In the genomic region with DNA sequence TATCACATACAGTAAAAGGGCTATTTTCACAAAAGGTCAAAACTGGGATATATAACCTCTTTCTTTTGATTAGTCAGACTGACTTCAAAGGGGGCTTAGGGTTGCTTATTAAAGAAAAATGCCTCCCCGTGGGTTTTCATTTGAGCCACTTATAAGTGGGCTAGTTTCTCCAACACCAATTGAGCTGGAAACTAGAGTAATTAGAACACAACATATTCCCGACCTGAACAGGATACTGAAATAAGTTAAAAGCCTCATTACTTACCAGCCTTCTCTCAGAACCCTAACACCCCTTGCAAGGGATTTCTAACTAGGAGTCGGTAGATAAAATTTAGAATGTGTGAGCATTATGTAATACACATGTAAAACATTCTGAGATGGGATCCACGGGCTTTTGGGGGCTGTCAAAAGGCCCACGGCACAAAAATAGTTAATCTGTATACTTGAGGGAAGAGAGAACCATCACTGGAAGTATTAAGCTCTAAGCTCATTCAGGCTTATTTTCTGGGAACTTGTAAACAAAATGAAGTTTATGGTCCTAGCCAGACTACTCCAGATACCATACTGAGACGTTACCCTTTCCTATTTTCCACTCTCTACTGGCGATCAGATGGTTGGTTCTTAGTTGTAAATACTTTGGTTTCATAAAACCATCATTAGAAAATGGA, we compare ENCODE assay signal across 8 cellular contexts. TPM values are rescaled to one million over a fixed set of nuclear protein-coding genes. Genes with fewer than 3 reads are reported as not detected.
DNase-seq lines count a peak whose midpoint lies in the region; ATAC-seq, FAIRE-seq and TF ChIP-seq lines count a peak whose summit lies in the region.

No MANE protein-coding gene starts in this region.

- dilution Hi-C loops in keratinocyte (cut with MboI; ENCODE audit: extremely low pct_ligation_motif_present, low sequenced_read_pairs) = no loop called here

- H3K27ac ChIP-seq in keratinocyte (ENCODE audit: control insufficient read depth, insufficient read depth, low read length) (peak overlapping the region; percentile 100), thymus (ENCODE audit: low read depth) (peak overlapping the region; percentile 98)

- no peaks in the 10 kb centered on the region for H4K20me1 ChIP-seq in keratinocyte (ENCODE audit: control insufficient read depth, extremely low read depth, insufficient read depth, low read length)

- peaks cover 49% of the 10 kb centered on the region for H3K4me1 Mint-ChIP-seq in activated CD4-positive, alpha-beta T cell treated with anti-CD3 and anti-CD28 coated beads, Interleukin-2, amount 10 ng/mL, durations not matched to agents 24 days and 14 days
- peaks cover 32% of the 10 kb centered on the region for H3K4me1 Mint-ChIP-seq in activated T-helper 17 cell treated with anti-CD3 and anti-CD28 coated beads, Interleukin-2, amount 50 U/mL, for 72 hours

- peak; percentile 41 for FAIRE-seq in keratinocyte (lab: Jason Lieb, UNC)

- H3K9me3 ChIP-seq in keratinocyte (ENCODE audit: control insufficient read depth, low read depth, low read length) (no peaks in the 10 kb centered on the region), thymus (ENCODE audit: control insufficient read depth) (no peaks in the 10 kb centered on the region)

- H3K36me3 ChIP-seq in keratinocyte (ENCODE audit: control insufficient read depth in 2 of 2, extremely low read depth in 1 of 2, insufficient read depth in 2 of 2, low read length in 2 of 2) (peaks cover 1 to 10% of the 10 kb centered on the region in 2 experiments), thymus (ENCODE audit: control insufficient read depth, insufficient read depth) (peaks cover 5% of the 10 kb centered on the region)

- no peak for ATAC-seq in activated T-helper 17 cell treated with anti-CD3 and anti-CD28 coated beads, Interleukin-2, amount 50 U/mL, for 72 hours (replicated peaks)
- ATAC-seq in HG03039 (IDR thresholded peaks at IDR 0.05; ENCODE audit: unreplicated experiment) = no peak

- peaks cover 56% of the 10 kb centered on the region for H3K4me1 ChIP-seq in keratinocyte (ENCODE audit: control insufficient read depth, extremely low read depth, insufficient read depth, low read length)
- H3K4me1 ChIP-seq in thymus (ENCODE audit: control insufficient read depth, insufficient read depth, low read length) = peaks cover 5% of the 10 kb centered on the region

- WGBS in thymus = 66% methylated on average over 7 of the region's 7 CpGs

- H3K79me2 ChIP-seq in keratinocyte (ENCODE audit: control insufficient read depth, insufficient read depth, low read length) = peaks cover 37% of the 10 kb centered on the region

- H3K4me3 Mint-ChIP-seq in activated CD4-positive, alpha-beta T cell treated with anti-CD3 and anti-CD28 coated beads, Interleukin-2, amount 10 ng/mL, durations not matched to agents 24 days and 14 days = peak overlapping the region; percentile 98
- peak overlapping the region; percentile 97 for H3K4me3 Mint-ChIP-seq in activated T-helper 17 cell treated with anti-CD3 and anti-CD28 coated beads, Interleukin-2, amount 50 U/mL, for 72 hours

- peaks cover 3% of the 10 kb centered on the region for H3K9me1 ChIP-seq in keratinocyte (ENCODE audit: control insufficient read depth, extremely low read depth, insufficient read depth, low read length)

- H3K27me3 Mint-ChIP-seq in activated CD4-positive, alpha-beta T cell treated with anti-CD3 and anti-CD28 coated beads, Interleukin-2, amount 10 ng/mL, durations not matched to agents 24 days and 14 days = no peaks in the 10 kb centered on the region
- no peaks in the 10 kb centered on the region for H3K27me3 Mint-ChIP-seq in activated T-helper 17 cell treated with anti-CD3 and anti-CD28 coated beads, Interleukin-2, amount 50 U/mL, for 72 hours

- H3K4me2 ChIP-seq in keratinocyte (ENCODE audit: control insufficient read depth, extremely low read depth, insufficient read depth, low read depth, low read length) = peak overlapping the region; percentile 98

- intact Hi-C loops in activated CD4-positive, alpha-beta T cell treated with anti-CD3 and anti-CD28 coated beads, Interleukin-2, amount 10 ng/mL, durations not matched to agents 24 days and 14 days (cut with micrococcal nuclease) = loop anchor here (1.0 to 5.0 kb wide), 5 partner anchors 18 to 548 kb away; partner anchors contain the start of gene RINT1

- peak overlapping the region; percentile 99 for H3K9ac ChIP-seq in keratinocyte (ENCODE audit: control insufficient read depth, extremely low read depth, insufficient read depth, low read length)

- no peak for DNase-seq in activated CD4-positive, alpha-beta T cell treated with anti-CD3 and anti-CD28 coated beads, Interleukin-2, amount 10 ng/mL, durations not matched to agents 24 days and 14 days
- no peak for DNase-seq in activated CD4-positive, alpha-beta T cell treated with anti-CD3 and anti-CD28 coated beads, Interleukin-2, amount 50 U/mL, for 48 hours
- DNase-seq in keratinocyte (ENCODE audit: low read depth, low spot score) (no peak), amniotic stem cell (lab: John Stamatoyannopoulos, UW) (no peak), activated gamma-delta T cell (lab: John Stamatoyannopoulos, UW) (no peak)

- TF ChIP-seq CTCF in keratinocyte (optimal IDR thresholded peaks at IDR 0.05 in 1 of 3, IDR thresholded peaks at IDR 0.05 in 1 of 3, conservative IDR thresholded peaks at IDR 0.05 in 1 of 3; ENCODE audit: extremely low read depth in 1 of 3, insufficient read depth in 2 of 3, low read length in 3 of 3) = no peak

- peak overlapping the region; percentile 100 for H3K27ac Mint-ChIP-seq in activated CD4-positive, alpha-beta T cell treated with anti-CD3 and anti-CD28 coated beads, Interleukin-2, amount 10 ng/mL, durations not matched to agents 24 days and 14 days
- peak overlapping the region; percentile 100 for H3K27ac Mint-ChIP-seq in activated T-helper 17 cell treated with anti-CD3 and anti-CD28 coated beads, Interleukin-2, amount 50 U/mL, for 72 hours

- peak overlapping the region; percentile 49 for H2AFZ ChIP-seq in keratinocyte (ENCODE audit: control insufficient read depth, low read length)

- no peaks in the 10 kb centered on the region for H3K9me3 Mint-ChIP-seq in activated CD4-positive, alpha-beta T cell treated with anti-CD3 and anti-CD28 coated beads, Interleukin-2, amount 10 ng/mL, durations not matched to agents 24 days and 14 days
- H3K9me3 Mint-ChIP-seq in activated T-helper 17 cell treated with anti-CD3 and anti-CD28 coated beads, Interleukin-2, amount 50 U/mL, for 72 hours = no peaks in the 10 kb centered on the region

- peaks cover 18% of the 10 kb centered on the region for H3K36me3 Mint-ChIP-seq in activated CD4-positive, alpha-beta T cell treated with anti-CD3 and anti-CD28 coated beads, Interleukin-2, amount 10 ng/mL, durations not matched to agents 24 days and 14 days (ENCODE audit: low read depth)
- peaks cover 41% of the 10 kb centered on the region for H3K36me3 Mint-ChIP-seq in activated T-helper 17 cell treated with anti-CD3 and anti-CD28 coated beads, Interleukin-2, amount 50 U/mL, for 72 hours (ENCODE audit: low read depth)

- no peaks in the 10 kb centered on the region for H3K27me3 ChIP-seq in keratinocyte (ENCODE audit: control insufficient read depth, extremely low read depth, insufficient read depth, low read length)
- H3K27me3 ChIP-seq in thymus (ENCODE audit: control insufficient read depth, insufficient read depth) = no peaks in the 10 kb centered on the region

- H3K4me3 ChIP-seq in keratinocyte (ENCODE audit: control insufficient read depth in 2 of 3, extremely low read depth in 1 of 3, insufficient read depth in 2 of 3, low read depth in 1 of 3, low read length in 3 of 3) (peak overlapping the region; percentile 44 to 89 (median 87)), thymus (ENCODE audit: low read length) (peak overlapping the region; percentile 72)

RNA-seq across cellular contexts. Expression of gene KMT2E, which starts 29.3 kb away (rescaled TPM):
- total RNA-seq in activated CD4-positive, alpha-beta T cell treated with anti-CD3 and anti-CD28 coated beads, Interleukin-2, amount 10 ng/mL, durations not matched to agents 24 days and 14 days = 104 and 106 TPM in 2 replicates
- 100 to 1,000 TPM in 1 of 2 donors, 10 to 100 TPM in 1; 85.2 to 181 TPM for total RNA-seq in activated T-helper 17 cell treated with anti-CD3 and anti-CD28 coated beads, Interleukin-2, amount 50 U/mL, for 72 hours
- polyA plus RNA-seq in keratinocyte = 3.5 to 12.9 TPM (median 7.9 TPM) in 3 replicates
- 78.4 TPM for polyA plus RNA-seq in keratinocyte (2011; ENCODE audit: low read depth)
- polyA plus RNA-seq in keratinocyte (2011; cell fraction: cytosol; rRNA removed) = 7.6 and 7.7 TPM in 2 replicates
- 31.9 and 35.6 TPM in 2 replicates for polyA plus RNA-seq in keratinocyte (2011; cell fraction: nucleus; rRNA removed)
- polyA plus RNA-seq in keratinocyte (2012; ENCODE audit: low replicate concordance) = 21.5 and 27.1 TPM in 2 replicates
- polyA minus RNA-seq in keratinocyte = 36.9 to 48.3 TPM (median 41.4 TPM) in 3 replicates
- 10.4 TPM for polyA minus RNA-seq in keratinocyte (2011; cell fraction: cytosol; rRNA and poly(A)+ RNA removed)
- polyA minus RNA-seq in keratinocyte (2011; cell fraction: nucleus; rRNA and poly(A)+ RNA removed) = 39.3 and 68.7 TPM in 2 replicates
- polyA plus RNA-seq in thymus = 26.5 TPM
